8 cellular contexts compared by ENCODE assay signal in the genomic region with DNA sequence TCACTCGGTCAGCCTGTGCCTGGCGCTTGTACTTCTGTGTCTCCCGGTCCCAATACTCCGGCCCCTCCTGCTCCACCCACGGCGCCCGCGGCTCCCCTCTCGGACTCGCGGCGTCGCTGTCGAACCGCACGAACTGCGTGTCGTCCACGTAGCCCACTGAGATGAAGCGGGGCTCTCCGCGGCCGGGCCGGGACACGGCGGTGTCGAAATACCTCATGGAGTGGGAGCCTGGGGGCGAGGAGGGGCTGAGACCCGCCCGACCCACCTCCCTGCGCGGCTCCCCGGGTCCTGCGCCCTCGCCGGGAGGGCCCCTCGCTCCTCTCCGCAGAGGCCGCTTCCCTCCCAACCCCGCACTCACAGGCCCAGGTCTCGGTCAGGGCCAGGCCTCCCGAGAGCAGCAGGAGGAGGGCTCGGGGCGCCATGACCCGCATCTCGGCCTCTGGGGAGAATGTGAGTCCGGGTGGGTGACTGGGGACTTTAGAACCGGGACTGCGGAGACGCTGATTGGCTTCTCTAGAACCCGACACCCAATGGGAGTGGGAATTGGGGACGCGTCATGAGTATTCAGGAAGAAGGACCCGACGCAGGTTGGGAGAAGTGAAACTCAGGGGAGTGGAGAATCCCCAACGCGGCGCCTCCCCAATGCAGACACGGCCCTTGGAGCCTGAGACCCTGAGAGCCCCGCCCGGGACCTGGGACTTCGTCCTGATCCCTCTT. TPM values are rescaled to one million over a fixed set of nuclear protein-coding genes. Genes with fewer than 3 reads are reported as not detected.
DNase-seq lines count a peak whose midpoint lies in the region; ATAC-seq and TF ChIP-seq lines count a peak whose summit lies in the region.

A gene (minus strand): TSS at position 452 of the 717 bp plus-strand sequence. CDS start 21 bp downstream, at position 431.

- H3K4me3 ChIP-seq in GM12864 (ENCODE audit: low read depth, low read length) (peak within 1 kb of the TSS; percentile 97), upper lobe of left lung (peak within 1 kb of the TSS; percentile 48 to 72 (median 68))

- TF ChIP-seq EP300 in upper lobe of left lung (IDR thresholded peaks at IDR 0.05) = no peak

- peaks cover 0 to 33% (median 8%) of the 10 kb centered on the region in 4 donors for H3K36me3 ChIP-seq in upper lobe of left lung

- TF ChIP-seq CTCF in GM12864 (IDR thresholded peaks at IDR 0.05; ENCODE audit: low read depth, low read length, missing control alignments) (no peak), upper lobe of left lung (IDR thresholded peaks at IDR 0.05) (no peak)

- WGBS in upper lobe of left lung, 2 donors = 0 to 1% methylated on average over 12 to 42 of the region's 62 CpGs

- H3K27me3 ChIP-seq in upper lobe of left lung = no peaks in the 10 kb centered on the region

- DNase-seq in GM12864 (ENCODE audit: low read depth) (peak; percentile 96), NCI-H1417 (lab: John Stamatoyannopoulos, UW) (peak; percentile 82 to 91 (median 83)), amniotic epithelial cell (ENCODE audit: low read depth) (peak; percentile 96), left cardiac atrium (peak; percentile 93), posterior vena cava (ENCODE audit: low spot score) (peak; percentile 97), upper lobe of left lung (peak; percentile 92 to 93)

- peak; percentile 87 for ATAC-seq in HG02678 (IDR thresholded peaks at IDR 0.05; ENCODE audit: unreplicated experiment)
- peak; percentile 97 to 98 for ATAC-seq in left cardiac atrium
- peak; percentile 98 to 99 for ATAC-seq in upper lobe of left lung (ENCODE audit: low FRiP score in 2 of 2)

- intact Hi-C loops in T-helper 1 cell treated with Interleukin-12 subunit alpha and Interleukin-12 subunit beta and Interleukin-4 antibody, amounts not matched to agents 30 ng/mL and 1 ng/mL, for 36 hours (cut with micrococcal nuclease) = loop anchor here (1.0 to 10.0 kb wide), 9 partner anchors 67 to 1307 kb away; a partner anchor contains a TSS
- intact Hi-C loops in left cardiac atrium (cut with DNase I) = loop anchor here in 1 of 2 donors (2.0 kb wide), 1 partner anchor 75 kb away; no protein-coding TSS in a partner anchor
- intact Hi-C loops in posterior vena cava (cut with DNase I) = no loop called here

- peak within 1 kb of the TSS; percentile 91 to 100 (median 98) for H3K27ac ChIP-seq in upper lobe of left lung

- no peaks in the 10 kb centered on the region for H3K9me3 ChIP-seq in upper lobe of left lung

- TF ChIP-seq POLR2A in upper lobe of left lung (IDR thresholded peaks at IDR 0.05) = peak in 3 of 4 donors; percentile 67 to 97 (median 68)

- H3K4me1 ChIP-seq in upper lobe of left lung = peaks cover 0 to 20% (median 9%) of the 10 kb centered on the region in 4 donors

RNA-seq across cellular contexts. Expression of the gene that starts here (rescaled TPM):
- 1,723 and 1,765 TPM in 2 replicates for total RNA-seq in T-helper 1 cell treated with Interleukin-12 subunit alpha and Interleukin-12 subunit beta and Interleukin-4 antibody, amounts not matched to agents 30 ng/mL and 1 ng/mL, for 36 hours
- total RNA-seq in left cardiac atrium (100 to 1,000 TPM; 235 to 362 TPM), posterior vena cava (100 to 1,000 TPM; 410 to 411 TPM), upper lobe of left lung (1,000 to 10,000 TPM in 3 of 6 donors, 100 to 1,000 TPM in 3; 752 to 1,434 (median 1,132) TPM)

Comparison
In these comparisons a context has a peak if more than half of its experiments do, and no peak if none do; other contexts are left out.
1. Peak in every context shown above with its lines: DNase-seq, ATAC-seq, H3K4me3 ChIP-seq and H3K27ac ChIP-seq.